In genomic region chr17:78340183-78340955, GRCh38 we compare ENCODE assay signal across 14 cellular contexts. TPM values are rescaled to one million over a fixed set of nuclear protein-coding genes. Genes with fewer than 3 reads are reported as not detected.
DNase-seq lines count a peak whose midpoint lies in the region; ATAC-seq lines count a peak whose summit lies in the region.
"Had no signal": no experiment of that assay in that cellular context is flagged by ENCODE, and none has a peak within 500 bp of the region (broad histone marks: within the 10 kb centered on the region; RNA-seq: fewer than 3 reads in every experiment).

No MANE protein-coding gene starts in this region.

- H3K9me3 ChIP-seq in mesenchymal stem cell (ENCODE audit: control insufficient read depth, low read length) (no peaks in the 10 kb centered on the region), subcutaneous abdominal adipose tissue (ENCODE audit: control insufficient read depth in 5 of 5, low read length in 5 of 5) (no peaks in the 10 kb centered on the region)
- H3K9me3 ChIP-seq: tibial artery had no signal

- peak overlapping the region in 1 of 2 experiments; percentile 25 for H3K18ac ChIP-seq in mesenchymal stem cell (ENCODE audit: low read depth in 1 of 2, low read length in 2 of 2)

- H3K36me3 ChIP-seq in mesenchymal stem cell (ENCODE audit: control insufficient read depth in 1 of 2, insufficient read depth in 2 of 2, low read depth in 1 of 2, low read length in 2 of 2) (no peaks in the 10 kb centered on the region), subcutaneous abdominal adipose tissue (ENCODE audit: control insufficient read depth in 5 of 5, insufficient read depth in 5 of 5, low read length in 5 of 5) (no peaks in the 10 kb centered on the region)
- H3K36me3 ChIP-seq: tibial artery had no signal

- H3K4me3 ChIP-seq in mesenchymal stem cell (ENCODE audit: insufficient read depth in 1 of 2, low read depth in 1 of 2, low read length in 2 of 2) (no peak overlapping the region), subcutaneous abdominal adipose tissue (ENCODE audit: low read depth in 1 of 5, low read length in 5 of 5) (no peak overlapping the region)

- H3K27me3 Mint-ChIP-seq in activated naive CD4-positive, alpha-beta T cell treated with anti-CD3 and anti-CD28 coated beads, Interleukin-2, amount 10 ng/mL, durations not matched to agents 7 days and 5 days, result peaks cover 48% of the 10 kb centered on the region
- peaks cover 1% of the 10 kb centered on the region for H3K27me3 Mint-ChIP-seq in activated CD4-positive, alpha-beta memory T cell treated with anti-CD3 and anti-CD28 coated beads for 36 hours

- H3K4me1 ChIP-seq in mesenchymal stem cell (ENCODE audit: control insufficient read depth, insufficient read depth, low read depth, low read length) (peaks cover 31% of the 10 kb centered on the region), subcutaneous abdominal adipose tissue (ENCODE audit: control insufficient read depth in 5 of 5, insufficient read depth in 5 of 5, low read length in 5 of 5) (peaks cover 23 to 43% (median 30%) of the 10 kb centered on the region in 5 donors)

- H3K79me1 ChIP-seq in mesenchymal stem cell (replicated peaks; ENCODE audit: low read length, poor library complexity, severe bottlenecking), result no peaks in the 10 kb centered on the region

- H4K91ac ChIP-seq in mesenchymal stem cell (ENCODE audit: low read length), result no peak overlapping the region

- DNase-seq in activated naive CD4-positive, alpha-beta T cell treated with anti-CD3 and anti-CD28 coated beads, Interleukin-2, amount 10 ng/mL, durations not matched to agents 7 days and 5 days, result no peak
- DNase-seq in activated naive CD4-positive, alpha-beta T cell treated with anti-CD3 and anti-CD28 coated beads, Interleukin-2, amount 50 U/mL, for 72 hours (ENCODE audit: low spot score in 2 of 2), result no peak
- peak; percentile 49 for DNase-seq in activated CD4-positive, alpha-beta memory T cell treated with anti-CD3 and anti-CD28 coated beads for 36 hours
- DNase-seq in mesenchymal stem cell (no peak), NCI-H510A treated with DMSO at 0.1 percent for 48 hours (lab: John Stamatoyannopoulos, UW) (no peak), AG08396 (ENCODE audit: low spot score) (no peak)
- DNase-seq: activated gamma-delta T cell treated with Interleukin-2 at 50 U/mL for 16 hours; AML-193; NCI-H82; stimulated activated CD4-positive, alpha-beta T cell treated with anti-CD3 and anti-CD28 coated beads, Interleukin-2, amount 100 ng/mL, for 48 hours; T-helper 9 cell; tibial artery had no signal

- no peaks in the 10 kb centered on the region for H3K36me3 Mint-ChIP-seq in activated naive CD4-positive, alpha-beta T cell treated with anti-CD3 and anti-CD28 coated beads, Interleukin-2, amount 10 ng/mL, durations not matched to agents 7 days and 5 days
- no peaks in the 10 kb centered on the region for H3K36me3 Mint-ChIP-seq in activated naive CD4-positive, alpha-beta T cell treated with anti-CD3 and anti-CD28 coated beads, Interleukin-2, amount 50 U/mL, for 72 hours
- no peaks in the 10 kb centered on the region for H3K36me3 Mint-ChIP-seq in activated CD4-positive, alpha-beta memory T cell treated with anti-CD3 and anti-CD28 coated beads for 36 hours

- POLR2A ChIA-PET in activated CD4-positive, alpha-beta memory T cell treated with anti-CD3 and anti-CD28 coated beads for 36 hours (lab: Charles Lee), result interaction anchor here (0.6 to 1.2 kb wide), 3 partner anchors 11 to 1777 kb away, joined by 4 read pairs; no protein-coding TSS in a partner anchor

- peak overlapping the region; percentile 1 for H3K27ac Mint-ChIP-seq in activated naive CD4-positive, alpha-beta T cell treated with anti-CD3 and anti-CD28 coated beads, Interleukin-2, amount 10 ng/mL, durations not matched to agents 7 days and 5 days
- peak overlapping the region in 1 of 2 donors; percentile 37 for H3K27ac Mint-ChIP-seq in activated naive CD4-positive, alpha-beta T cell treated with anti-CD3 and anti-CD28 coated beads, Interleukin-2, amount 50 U/mL, for 72 hours
- peak overlapping the region; percentile 75 for H3K27ac Mint-ChIP-seq in activated CD4-positive, alpha-beta memory T cell treated with anti-CD3 and anti-CD28 coated beads for 36 hours

- peak overlapping the region; percentile 7 for H2AK5ac ChIP-seq in mesenchymal stem cell (ENCODE audit: low read length, severe bottlenecking)

- no peak for ATAC-seq in activated naive CD4-positive, alpha-beta T cell treated with anti-CD3 and anti-CD28 coated beads, Interleukin-2, amount 50 U/mL, for 72 hours
- ATAC-seq in GM21515 (IDR thresholded peaks at IDR 0.05; ENCODE audit: unreplicated experiment), result no peak

- CTCF ChIA-PET in activated naive CD4-positive, alpha-beta T cell treated with anti-CD3 and anti-CD28 coated beads, Interleukin-2, amount 10 ng/mL, durations not matched to agents 7 days and 5 days (lab: Charles Lee), result interaction anchor here (1.9 kb wide), 1 partner anchor 20 kb away, joined by 8 read pairs; no protein-coding TSS in a partner anchor
- CTCF ChIA-PET in activated CD4-positive, alpha-beta memory T cell treated with anti-CD3 and anti-CD28 coated beads for 36 hours (lab: Charles Lee), result interaction anchor here (0.9 to 1.9 kb wide), 4 partner anchors 18 to 82 kb away, joined by 3 to 7 read pairs (median 4); no protein-coding TSS in a partner anchor

- intact Hi-C loops in activated CD4-positive, alpha-beta memory T cell treated with anti-CD3 and anti-CD28 coated beads for 36 hours (cut with micrococcal nuclease), result loop anchor here (5.0 kb wide), 2 partner anchors 48 to 88 kb away; no protein-coding TSS in a partner anchor

- no peak overlapping the region for H3K4ac ChIP-seq in mesenchymal stem cell (ENCODE audit: low read depth in 1 of 2, low read length in 2 of 2)

- H3K23ac ChIP-seq in mesenchymal stem cell (ENCODE audit: low read length in 2 of 2), result no peak overlapping the region

- no peak overlapping the region for H3K4me3 Mint-ChIP-seq in activated naive CD4-positive, alpha-beta T cell treated with anti-CD3 and anti-CD28 coated beads, Interleukin-2, amount 10 ng/mL, durations not matched to agents 7 days and 5 days
- H3K4me3 Mint-ChIP-seq in activated CD4-positive, alpha-beta memory T cell treated with anti-CD3 and anti-CD28 coated beads for 36 hours, result peak overlapping the region; percentile 58

- no peak overlapping the region for H2BK120ac ChIP-seq in mesenchymal stem cell (ENCODE audit: low read depth, low read length)

- H3K27ac ChIP-seq in mesenchymal stem cell (ENCODE audit: low read length, poor library complexity, severe bottlenecking), result no peak overlapping the region
- peak overlapping the region; percentile 54 for H3K27ac ChIP-seq in subcutaneous abdominal adipose tissue (ENCODE audit: low read depth, low read length)

- WGBS in mesenchymal stem cell, result 89% methylated on average over 8 of the region's 10 CpGs

- peak overlapping the region; percentile 49 to 87 for H2BK12ac ChIP-seq in mesenchymal stem cell (ENCODE audit: low read length in 2 of 2)

- H3K14ac ChIP-seq in mesenchymal stem cell (ENCODE audit: low read length in 2 of 2), result no peak overlapping the region

- no peaks in the 10 kb centered on the region for H3K9me3 Mint-ChIP-seq in activated naive CD4-positive, alpha-beta T cell treated with anti-CD3 and anti-CD28 coated beads, Interleukin-2, amount 10 ng/mL, durations not matched to agents 7 days and 5 days
- H3K9me3 Mint-ChIP-seq in activated naive CD4-positive, alpha-beta T cell treated with anti-CD3 and anti-CD28 coated beads, Interleukin-2, amount 50 U/mL, for 72 hours, result no peaks in the 10 kb centered on the region
- no peaks in the 10 kb centered on the region for H3K9me3 Mint-ChIP-seq in activated CD4-positive, alpha-beta memory T cell treated with anti-CD3 and anti-CD28 coated beads for 36 hours

- no peak overlapping the region for H2BK5ac ChIP-seq in mesenchymal stem cell (ENCODE audit: low read depth, low read length, poor library complexity, severe bottlenecking)

- no peak overlapping the region for H3K4me2 ChIP-seq in mesenchymal stem cell (ENCODE audit: low read length, poor library complexity, severe bottlenecking)

- H4K8ac ChIP-seq in mesenchymal stem cell (ENCODE audit: low read length), result peak overlapping the region; percentile 65

- H3K9ac ChIP-seq in mesenchymal stem cell (ENCODE audit: low read length) (peak overlapping the region; percentile 30), subcutaneous abdominal adipose tissue (ENCODE audit: low read length in 5 of 5) (peak overlapping the region in 1 of 5 donors; percentile 28)

- peaks cover 62% of the 10 kb centered on the region for H3K4me1 Mint-ChIP-seq in activated naive CD4-positive, alpha-beta T cell treated with anti-CD3 and anti-CD28 coated beads, Interleukin-2, amount 10 ng/mL, durations not matched to agents 7 days and 5 days
- peaks cover 59% of the 10 kb centered on the region for H3K4me1 Mint-ChIP-seq in activated CD4-positive, alpha-beta memory T cell treated with anti-CD3 and anti-CD28 coated beads for 36 hours (ENCODE audit: low read depth)

- no peak overlapping the region for H2BK15ac ChIP-seq in mesenchymal stem cell (ENCODE audit: low read depth, poor library complexity, severe bottlenecking)

- H3K27me3 ChIP-seq in mesenchymal stem cell (ENCODE audit: control insufficient read depth in 1 of 2, insufficient read depth in 1 of 2, low read length in 2 of 2) (no peaks in the 10 kb centered on the region), subcutaneous abdominal adipose tissue (ENCODE audit: control insufficient read depth in 5 of 5, insufficient read depth in 4 of 5, low read length in 5 of 5) (peaks cover 0 to 2% (median 0%) of the 10 kb centered on the region in 5 donors)
- H3K27me3 ChIP-seq: tibial artery had no signal

- H2AFZ ChIP-seq in mesenchymal stem cell (ENCODE audit: low read depth, low read length), result no peak overlapping the region

RNA-seq across cellular contexts. Expression of gene SOCS3, which starts 19.5 kb away (rescaled TPM):
- 100 to 1,000 TPM; 179 to 182 TPM for total RNA-seq in activated naive CD4-positive, alpha-beta T cell treated with anti-CD3 and anti-CD28 coated beads, Interleukin-2, amount 50 U/mL, for 72 hours
- 100 to 1,000 TPM; 162 to 167 TPM for total RNA-seq in activated CD4-positive, alpha-beta memory T cell treated with anti-CD3 and anti-CD28 coated beads for 36 hours
- polyA plus RNA-seq in mesenchymal stem cell (2013, experiment 1 of 2), result 64.5 TPM
- 62.3 TPM for polyA plus RNA-seq in mesenchymal stem cell (2013, experiment 2 of 2)

RNA-seq across cellular contexts. Expression of gene PGS1, which starts 38.1 kb away (rescaled TPM):
- total RNA-seq in activated naive CD4-positive, alpha-beta T cell treated with anti-CD3 and anti-CD28 coated beads, Interleukin-2, amount 50 U/mL, for 72 hours, result 100 to 1,000 TPM in 1 of 2 donors, 10 to 100 TPM in 1; 63.5 to 122 TPM
- 10 to 100 TPM; 75.8 to 78.1 TPM for total RNA-seq in activated CD4-positive, alpha-beta memory T cell treated with anti-CD3 and anti-CD28 coated beads for 36 hours
- 21.8 TPM for polyA plus RNA-seq in mesenchymal stem cell (2013, experiment 1 of 2)
- 22.1 TPM for polyA plus RNA-seq in mesenchymal stem cell (2013, experiment 2 of 2)
